ENCODE assay signal across 8 cellular contexts in the genomic region with DNA sequence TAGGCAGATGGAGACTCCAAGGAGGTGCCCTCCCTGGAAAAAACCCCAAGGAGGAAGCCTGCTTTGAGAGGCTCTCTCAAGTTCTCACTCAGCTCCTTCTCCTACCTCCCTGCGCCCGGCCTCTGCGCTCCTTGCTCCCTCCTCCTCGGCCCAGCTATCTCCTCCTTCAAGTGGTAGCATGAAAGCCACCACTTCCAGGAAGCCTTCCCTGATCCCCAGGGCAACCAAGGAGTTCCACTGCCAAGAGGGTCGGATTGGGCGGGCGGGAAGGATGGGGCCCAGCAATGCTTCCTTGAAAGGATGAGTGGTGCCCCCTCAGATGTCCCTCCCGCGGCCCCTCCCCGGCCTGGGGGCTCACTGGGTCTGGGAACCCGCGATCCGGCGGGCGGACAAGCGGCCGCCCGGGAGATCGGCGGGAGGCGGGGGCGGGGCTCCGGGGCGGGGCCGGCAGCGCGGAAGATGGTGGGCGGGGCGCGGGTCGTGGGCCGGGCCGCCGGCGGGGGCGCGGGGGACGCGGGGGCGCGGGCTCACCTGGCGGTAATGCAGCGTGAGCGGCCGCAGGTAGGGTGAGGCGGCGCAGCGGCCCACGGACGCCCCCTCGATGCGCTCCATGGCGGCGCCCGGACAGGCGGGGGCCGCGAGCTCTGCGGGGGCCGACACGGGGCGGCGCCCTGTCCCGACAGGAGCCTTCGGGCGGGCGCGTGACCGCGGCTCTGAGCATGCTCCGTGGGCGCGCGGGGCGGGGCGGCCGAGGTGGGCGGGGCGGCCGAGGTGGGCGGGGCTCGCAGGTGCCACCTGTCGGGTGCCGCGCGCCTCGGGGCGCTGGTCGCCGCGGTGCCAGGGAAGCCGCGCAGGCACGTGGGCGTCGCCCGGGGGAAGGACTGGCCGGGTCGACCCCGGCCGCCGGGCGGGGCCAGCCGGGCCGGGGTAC. TPM values are rescaled to one million over a fixed set of nuclear protein-coding genes. Genes with fewer than 3 reads are reported as not detected.
DNase-seq lines count a peak whose midpoint lies in the region; ATAC-seq and TF ChIP-seq lines count a peak whose summit lies in the region.

A gene (minus strand): TSS at position 715 of the 931 bp plus-strand sequence. CDS start 103 bp downstream, at position 612.

- H3K36me3 ChIP-seq in WERI-Rb-1 = peaks cover 21% of the 10 kb centered on the region
- no peaks in the 10 kb centered on the region for H3K36me3 ChIP-seq in mammary epithelial cell (ENCODE audit: insufficient read depth, low read length)

- H3K27me3 ChIP-seq in CD4-positive, alpha-beta T cell (ENCODE audit: control insufficient read depth, insufficient read depth, low read length) = no peaks in the 10 kb centered on the region
- H3K27me3 ChIP-seq in WERI-Rb-1 (ENCODE audit: insufficient read depth, low read depth, severe bottlenecking) (no peaks in the 10 kb centered on the region), mammary epithelial cell (ENCODE audit: insufficient read depth, low read length) (no peaks in the 10 kb centered on the region)

- peak within 1 kb of the TSS; percentile 78 for H3K4me3 Mint-ChIP-seq in CD4-positive, alpha-beta T cell

- peak; percentile 93 for ATAC-seq in CD4-positive, alpha-beta T cell (ENCODE audit: poor library complexity)
- ATAC-seq in HG03457 (IDR thresholded peaks at IDR 0.05; ENCODE audit: unreplicated experiment) = no peak

- no peaks in the 10 kb centered on the region for H3K79me2 ChIP-seq in mammary epithelial cell (ENCODE audit: insufficient read depth, low read length)

- no peaks in the 10 kb centered on the region for H3K36me3 Mint-ChIP-seq in CD4-positive, alpha-beta T cell (ENCODE audit: low read depth)

- H3K9ac ChIP-seq in mammary epithelial cell (ENCODE audit: insufficient read depth, low read length) = no peak within 1 kb of the TSS

- no peak within 1 kb of the TSS for H3K27ac Mint-ChIP-seq in CD4-positive, alpha-beta T cell

- no peak for TF ChIP-seq CTCF in CD4-positive, alpha-beta T cell (IDR thresholded peaks at IDR 0.05)
- no peak for TF ChIP-seq CTCF in GM20000 (IDR thresholded peaks at IDR 0.05; ENCODE audit: extremely low read depth, missing control alignments)
- no peak for TF ChIP-seq CTCF in LNCaP clone FGC (IDR thresholded peaks at IDR 0.05; ENCODE audit: control insufficient read depth, extremely low read depth, insufficient read depth)
- TF ChIP-seq CTCF in WERI-Rb-1 (IDR thresholded peaks at IDR 0.05; ENCODE audit: low read depth, low read length) = no peak
- no peak for TF ChIP-seq CTCF in mammary epithelial cell (conservative IDR thresholded peaks at IDR 0.05 in 1 of 2, IDR thresholded peaks at IDR 0.05 in 1 of 2; ENCODE audit: extremely low read depth in 1 of 2, insufficient read depth in 1 of 2, low read depth in 1 of 2, low read length in 2 of 2)

- peak within 1 kb of the TSS; percentile 59 for H2AFZ ChIP-seq in mammary epithelial cell (ENCODE audit: low read depth, low read length)

- WGBS in mammary epithelial cell (ENCODE audit: low coverage, missing lambda C conversion rate) = 20% methylated on average over 3 of the region's 105 CpGs

- no TSS peak for BruUV-seq in mammary epithelial cell (replicated peaks; lab: Mats Ljungman, UMichigan)

- H3K27ac ChIP-seq in CD4-positive, alpha-beta T cell (ENCODE audit: low read depth, low read length) = no peak within 1 kb of the TSS
- H3K27ac ChIP-seq in WERI-Rb-1 (peak within 1 kb of the TSS; percentile 77), mammary epithelial cell (ENCODE audit: insufficient read depth, low read depth, low read length) (no peak within 1 kb of the TSS)

- no peaks in the 10 kb centered on the region for H4K20me1 ChIP-seq in mammary epithelial cell (ENCODE audit: insufficient read depth, low read length)

- H3K27me3 Mint-ChIP-seq in CD4-positive, alpha-beta T cell = no peaks in the 10 kb centered on the region

- peak; percentile 73 to 96 (median 86) for DNase-seq in CD4-positive, alpha-beta T cell
- peak; percentile 98 for DNase-seq in GM20000 (ENCODE audit: low spot score)
- DNase-seq in LNCaP clone FGC (ENCODE audit: low read depth) = no peak
- peak; percentile 84 for DNase-seq in WERI-Rb-1
- DNase-seq in mammary epithelial cell = peak; percentile 68
- DNase-seq in islet precursor cell = peak; percentile 85
- peak; percentile 84 to 86 for DNase-seq in stimulated activated CD4-positive, alpha-beta T cell treated with anti-CD3 and anti-CD28 coated beads, Interleukin-1b, Interleukin-23, amount 100 ng/mL, for 4 hours (ENCODE audit: low read depth in 2 of 2)

- H3K9me3 ChIP-seq in CD4-positive, alpha-beta T cell (ENCODE audit: control insufficient read depth, low read length) = no peaks in the 10 kb centered on the region
- H3K9me3 ChIP-seq in WERI-Rb-1 (ENCODE audit: severe bottlenecking) (no peaks in the 10 kb centered on the region), mammary epithelial cell (replicated peaks; ENCODE audit: insufficient read depth, low read length) (no peaks in the 10 kb centered on the region)

- CTCF ChIA-PET in CD4-positive, alpha-beta T cell (lab: Charles Lee) = interaction anchor here (0.9 to 1.0 kb wide), 2 partner anchors 11 to 13 kb away, joined by 3 to 4 read pairs; no protein-coding TSS in a partner anchor
- CTCF ChIA-PET in mammary epithelial cell (lab: Charles Lee; ENCODE audit: low non-redundant PET) = no interaction called here

- H3K9me3 Mint-ChIP-seq in CD4-positive, alpha-beta T cell = no peaks in the 10 kb centered on the region

- peak within 1 kb of the TSS; percentile 70 for H3K4me2 ChIP-seq in mammary epithelial cell (ENCODE audit: insufficient read depth, low read depth, low read length)

- H3K4me1 ChIP-seq in mammary epithelial cell (ENCODE audit: insufficient read depth, low read length) = peaks cover 9% of the 10 kb centered on the region

- dilution Hi-C loops in mammary epithelial cell (cut with HindIII; ENCODE audit: low sequenced_read_pairs) = loop anchor here (25.0 kb wide), 1 partner anchor 106 kb away; no protein-coding TSS in a partner anchor

- intact Hi-C loops in CD4-positive, alpha-beta T cell (cut with DNase I, micrococcal nuclease) = loop anchor here in 1 of 2 experiments (1.0 to 5.0 kb wide), 3 partner anchors 89 to 199 kb away; a partner anchor contains a TSS
- intact Hi-C loops in mammary epithelial cell (cut with micrococcal nuclease) = loop anchor here (5.0 kb wide), 1 partner anchor 89 kb away; no protein-coding TSS in a partner anchor

- H3K4me1 Mint-ChIP-seq in CD4-positive, alpha-beta T cell (ENCODE audit: low read depth) = peaks cover 7% of the 10 kb centered on the region

- in situ Hi-C loops in mammary epithelial cell (cut with MboI; ENCODE audit: low sequenced_read_pairs in 2 of 2) = no loop called here

- POLR2A ChIA-PET in CD4-positive, alpha-beta T cell (lab: Charles Lee) = interaction anchor here (0.7 to 2.2 kb wide), 4 partner anchors 67 to 134 kb away, joined by 3 to 6 read pairs (median 4); a partner anchor contains a TSS

- H3K4me3 ChIP-seq in LNCaP clone FGC (ENCODE audit: low read depth, low read length) (peak within 1 kb of the TSS; percentile 57), WERI-Rb-1 (ENCODE audit: low read depth, low read length) (peak within 1 kb of the TSS; percentile 54), mammary epithelial cell (replicated peaks in 1 of 3; ENCODE audit: insufficient read depth in 1 of 3, low read depth in 2 of 3, low read length in 3 of 3) (peak within 1 kb of the TSS; percentile 40 to 68 (median 54))

RNA-seq across cellular contexts. Expression of the gene that starts here (rescaled TPM):
- total RNA-seq in CD4-positive, alpha-beta T cell = 1 to 10 TPM; 9.0 to 9.2 TPM
- total RNA-seq in mammary epithelial cell = 10 to 100 TPM; 32.0 to 41.9 TPM
- 19.8 TPM for polyA plus RNA-seq in mammary epithelial cell
- polyA minus RNA-seq in mammary epithelial cell = 23.2 TPM
